8 cellular contexts compared by ENCODE assay signal in the genomic region with DNA sequence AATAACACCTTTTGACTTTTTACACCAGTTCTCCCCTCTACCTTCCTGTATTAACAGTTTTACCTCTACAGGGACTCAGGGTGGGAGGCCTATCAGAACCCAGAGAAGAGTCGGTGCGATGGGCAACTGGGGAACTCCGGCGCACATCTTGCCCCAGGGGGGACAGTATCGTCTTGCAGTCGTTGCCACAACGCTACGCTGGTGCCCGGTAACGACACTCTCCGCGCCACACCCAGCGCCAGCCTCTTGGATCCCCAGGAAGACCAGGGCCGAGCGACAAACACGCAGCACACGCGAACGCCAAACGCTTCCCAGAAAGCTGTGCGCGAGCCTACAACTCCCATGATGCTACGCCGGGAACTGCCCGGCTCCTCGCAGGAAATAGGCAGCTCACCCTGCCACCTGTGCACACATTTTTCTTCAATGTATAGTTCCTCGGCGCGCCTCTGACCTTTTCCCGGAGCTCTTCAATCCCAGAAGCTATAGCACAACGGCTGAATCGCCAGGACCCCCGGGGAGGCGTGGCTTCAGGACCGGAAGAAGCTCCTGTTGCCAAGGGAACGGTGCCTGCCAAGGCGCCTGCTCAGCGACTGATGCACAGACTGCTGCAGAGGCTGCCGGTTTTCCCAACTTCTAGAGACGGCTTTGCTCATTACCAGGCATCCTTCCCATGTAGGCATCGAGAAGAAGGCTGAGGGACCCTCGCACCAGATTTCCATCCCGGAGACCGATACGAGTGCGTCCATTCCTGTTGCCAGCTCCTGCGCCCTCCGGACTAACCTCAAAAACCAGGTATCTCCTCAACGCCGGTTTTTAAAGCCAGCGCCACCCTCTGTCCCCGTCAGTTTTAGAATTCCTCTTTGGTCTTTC. TPM values are rescaled to one million over a fixed set of nuclear protein-coding genes. Genes with fewer than 3 reads are reported as not detected.
DNase-seq lines count a peak whose midpoint lies in the region; ATAC-seq and TF ChIP-seq lines count a peak whose summit lies in the region.

A gene with protein sequence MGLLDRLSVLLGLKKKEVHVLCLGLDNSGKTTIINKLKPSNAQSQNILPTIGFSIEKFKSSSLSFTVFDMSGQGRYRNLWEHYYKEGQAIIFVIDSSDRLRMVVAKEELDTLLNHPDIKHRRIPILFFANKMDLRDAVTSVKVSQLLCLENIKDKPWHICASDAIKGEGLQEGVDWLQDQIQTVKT (plus strand): TSS at position 573 of the 870 bp plus-strand sequence. CDS start 3,350 bp downstream, outside the sequence.

- no peaks in the 10 kb centered on the region for H4K20me1 ChIP-seq in neural cell (ENCODE audit: insufficient read depth)

- peak within 1 kb of the TSS; percentile 91 for H3K27ac ChIP-seq in neural cell (ENCODE audit: low read length)

- TF ChIP-seq RAD21 in neural cell (conservative IDR thresholded peaks at IDR 0.05) = peak; percentile 54

- H3K9me3 ChIP-seq in neural cell (ENCODE audit: low read length) = no peaks in the 10 kb centered on the region

- H3K9ac ChIP-seq in neural cell (ENCODE audit: low read length) = peak within 1 kb of the TSS; percentile 77

- H3K4me2 ChIP-seq in neural cell (ENCODE audit: low read length) = peak within 1 kb of the TSS; percentile 82

- peak; percentile 48 for TF ChIP-seq EP300 in neural cell (conservative IDR thresholded peaks at IDR 0.05; ENCODE audit: poor library complexity, severe bottlenecking)

- no peaks in the 10 kb centered on the region for H3K9me2 ChIP-seq in neural cell (ENCODE audit: insufficient read depth, low read length)

- H2AFZ ChIP-seq in neural cell (ENCODE audit: low read depth, low read length) = peak within 1 kb of the TSS; percentile 79

- H3K4me1 Mint-ChIP-seq in stimulated activated naive CD8-positive, alpha-beta T cell treated with anti-CD3 and anti-CD28 coated beads, Interleukin-15, amount 100 ng/mL, for 72 hours = peaks cover 25% of the 10 kb centered on the region

- H3K27me3 ChIP-seq in H7 (ENCODE audit: control insufficient read depth, insufficient read depth, low read length) = no peaks in the 10 kb centered on the region
- H3K27me3 ChIP-seq in neural cell (ENCODE audit: insufficient read depth, low read depth, low read length) = no peaks in the 10 kb centered on the region

- TF ChIP-seq POLR2A in Raji (IDR thresholded peaks at IDR 0.05; ENCODE audit: insufficient read depth, low read depth, low read length) = peak; percentile 85

- peak within 1 kb of the TSS; percentile 82 for H3K4me3 ChIP-seq in H7 (ENCODE audit: insufficient read depth, low read depth, low read length)
- peak within 1 kb of the TSS; percentile 90 for H3K4me3 ChIP-seq in fibroblast of villous mesenchyme (ENCODE audit: low read depth, low read length)
- peak within 1 kb of the TSS; percentile 82 for H3K4me3 ChIP-seq in neural cell (ENCODE audit: low read length)

- peak within 1 kb of the TSS; percentile 97 to 99 for H3K4me3 Mint-ChIP-seq in stimulated activated naive CD8-positive, alpha-beta T cell treated with anti-CD3 and anti-CD28 coated beads, Interleukin-15, amount 100 ng/mL, for 72 hours

- no peaks in the 10 kb centered on the region for H3F3A ChIP-seq in neural cell (ENCODE audit: insufficient read depth, low read length, poor library complexity, severe bottlenecking)

- no peaks in the 10 kb centered on the region for H3K9me3 Mint-ChIP-seq in stimulated activated naive CD8-positive, alpha-beta T cell treated with anti-CD3 and anti-CD28 coated beads, Interleukin-15, amount 100 ng/mL, for 72 hours

- TF ChIP-seq CTCF in fibroblast of villous mesenchyme (IDR thresholded peaks at IDR 0.05; ENCODE audit: insufficient read depth, low read depth, low read length) = no peak
- peak; percentile 64 for TF ChIP-seq CTCF in neural cell (IDR thresholded peaks at IDR 0.05; ENCODE audit: poor library complexity, severe bottlenecking)

- H3K27me3 Mint-ChIP-seq in stimulated activated naive CD8-positive, alpha-beta T cell treated with anti-CD3 and anti-CD28 coated beads, Interleukin-15, amount 100 ng/mL, for 72 hours = no peaks in the 10 kb centered on the region

- H3K27ac Mint-ChIP-seq in stimulated activated naive CD8-positive, alpha-beta T cell treated with anti-CD3 and anti-CD28 coated beads, Interleukin-15, amount 100 ng/mL, for 72 hours = peak within 1 kb of the TSS; percentile 97

- peak; percentile 94 for ATAC-seq in stimulated activated naive CD8-positive, alpha-beta T cell treated with anti-CD3 and anti-CD28 coated beads, Interleukin-15, amount 100 ng/mL, for 72 hours

- H3K36me3 ChIP-seq in H7 (replicated peaks; ENCODE audit: control insufficient read depth, insufficient read depth, low read length) (no peaks in the 10 kb centered on the region), neural cell (ENCODE audit: insufficient read depth, low read length) (no peaks in the 10 kb centered on the region)

- in situ Hi-C loops in G401 (cut with HindIII; ENCODE audit: low sequenced_read_pairs) = no loop called here

- peak; percentile 91 for DNase-seq in G401 (ENCODE audit: low spot score)
- peak; percentile 67 for DNase-seq in H7
- peak; percentile 78 for DNase-seq in LoVo (ENCODE audit: low spot score)
- peak; percentile 90 for DNase-seq in activated effector memory CD4-positive, alpha-beta T cell treated with anti-CD3 and anti-CD28 coated beads, Interleukin-2, amount 50 U/mL, for 16 hours
- peak; percentile 83 for DNase-seq in fibroblast of villous mesenchyme (ENCODE audit: low read depth)
- peak; percentile 66 to 69 for DNase-seq in stimulated activated naive CD8-positive, alpha-beta T cell treated with anti-CD3 and anti-CD28 coated beads, Interleukin-15, amount 100 ng/mL, for 72 hours

- H3K79me2 ChIP-seq in neural cell (replicated peaks; ENCODE audit: insufficient read depth, low read length) = peaks cover 17% of the 10 kb centered on the region

TF ChIP-seq in neural cell, 6 proteins besides CTCF, POLR2A, EP300 and RAD21:
- TF ChIP-seq EZH2 (IDR thresholded peaks at IDR 0.05; ENCODE audit: borderline replicate concordance, insufficient read depth, low read length, poor library complexity, severe bottlenecking) = no peak
- peak; percentile 59 for TF ChIP-seq POLR2AphosphoS5 (IDR thresholded peaks at IDR 0.05)
- peak; percentile 66 for TF ChIP-seq SMC3 (conservative IDR thresholded peaks at IDR 0.05; ENCODE audit: poor library complexity)
- peak; percentile 78 for TF ChIP-seq TAF1 (IDR thresholded peaks at IDR 0.05; ENCODE audit: low read depth)
- peak; percentile 92 for TF ChIP-seq MXI1 (conservative IDR thresholded peaks at IDR 0.05; ENCODE audit: poor library complexity, severe bottlenecking)
- TF ChIP-seq, protein P1, sequence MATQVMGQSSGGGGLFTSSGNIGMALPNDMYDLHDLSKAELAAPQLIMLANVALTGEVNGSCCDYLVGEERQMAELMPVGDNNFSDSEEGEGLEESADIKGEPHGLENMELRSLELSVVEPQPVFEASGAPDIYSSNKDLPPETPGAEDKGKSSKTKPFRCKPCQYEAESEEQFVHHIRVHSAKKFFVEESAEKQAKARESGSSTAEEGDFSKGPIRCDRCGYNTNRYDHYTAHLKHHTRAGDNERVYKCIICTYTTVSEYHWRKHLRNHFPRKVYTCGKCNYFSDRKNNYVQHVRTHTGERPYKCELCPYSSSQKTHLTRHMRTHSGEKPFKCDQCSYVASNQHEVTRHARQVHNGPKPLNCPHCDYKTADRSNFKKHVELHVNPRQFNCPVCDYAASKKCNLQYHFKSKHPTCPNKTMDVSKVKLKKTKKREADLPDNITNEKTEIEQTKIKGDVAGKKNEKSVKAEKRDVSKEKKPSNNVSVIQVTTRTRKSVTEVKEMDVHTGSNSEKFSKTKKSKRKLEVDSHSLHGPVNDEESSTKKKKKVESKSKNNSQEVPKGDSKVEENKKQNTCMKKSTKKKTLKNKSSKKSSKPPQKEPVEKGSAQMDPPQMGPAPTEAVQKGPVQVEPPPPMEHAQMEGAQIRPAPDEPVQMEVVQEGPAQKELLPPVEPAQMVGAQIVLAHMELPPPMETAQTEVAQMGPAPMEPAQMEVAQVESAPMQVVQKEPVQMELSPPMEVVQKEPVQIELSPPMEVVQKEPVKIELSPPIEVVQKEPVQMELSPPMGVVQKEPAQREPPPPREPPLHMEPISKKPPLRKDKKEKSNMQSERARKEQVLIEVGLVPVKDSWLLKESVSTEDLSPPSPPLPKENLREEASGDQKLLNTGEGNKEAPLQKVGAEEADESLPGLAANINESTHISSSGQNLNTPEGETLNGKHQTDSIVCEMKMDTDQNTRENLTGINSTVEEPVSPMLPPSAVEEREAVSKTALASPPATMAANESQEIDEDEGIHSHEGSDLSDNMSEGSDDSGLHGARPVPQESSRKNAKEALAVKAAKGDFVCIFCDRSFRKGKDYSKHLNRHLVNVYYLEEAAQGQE (IDR thresholded peaks at IDR 0.05; ENCODE audit: borderline replicate concordance) = peak; percentile 83

RNA-seq across cellular contexts. Expression of the gene that starts here (rescaled TPM):
- total RNA-seq in G401 (2014; rRNA removed; shearing (Covaris generic)) = 2.0 and 3.0 TPM in 2 replicates
- total RNA-seq in H7 (2014; rRNA removed; shearing (Covaris generic)) = 3.6 and 5.2 TPM in 2 replicates
- total RNA-seq in fibroblast of villous mesenchyme = 6.4 and 17.3 TPM in 2 replicates
- polyA plus RNA-seq in neural cell = 9.8 and 18.2 TPM in 2 replicates
- 27.8 and 29.3 TPM in 2 replicates for polyA minus RNA-seq in neural cell

Comparison
In these comparisons a context has a peak if more than half of its experiments do, and no peak if none do; other contexts are left out.
1. Peak in every context shown above with its lines: DNase-seq, ATAC-seq, H3K4me3 ChIP-seq and H3K27ac ChIP-seq.